1 cellular context compared by ENCODE assay signal in genomic region chr1:171910786-171911185, GRCh38.
TF ChIP-seq lines count a peak whose summit lies in the region.

No MANE protein-coding gene starts in this region.

TF ChIP-seq in GM23338, 12 proteins besides CTCF, POLR2A, EP300 and RAD21 (continued from another document):
- TF ChIP-seq REST (IDR thresholded peaks at IDR 0.05; ENCODE audit: unreplicated experiment) (no peak), ZNF331 (CRISPR knock-in tag; IDR thresholded peaks at IDR 0.05; ENCODE audit: low read depth) (no peak), JUNB (IDR thresholded peaks at IDR 0.05; ENCODE audit: unreplicated experiment) (no peak), ZNF462 (CRISPR knock-in tag; IDR thresholded peaks at IDR 0.05) (no peak), POLR2AphosphoS5 (IDR thresholded peaks at IDR 0.05; ENCODE audit: low read depth) (no peak), EZH2 (IDR thresholded peaks at IDR 0.05; ENCODE audit: low read depth, unreplicated experiment) (no peak)
